17 cellular contexts compared by ENCODE assay signal in genomic region chr1:25989440-25989839, GRCh38. TPM values are rescaled to one million over a fixed set of nuclear protein-coding genes. Genes with fewer than 3 reads are reported as not detected.
A peak's percentile ranks its signal among the peaks of the same experiment; 100 is the strongest.
DNase-seq lines count a peak whose midpoint lies in the region; ATAC-seq and TF ChIP-seq lines count a peak whose summit lies in the region.
"Had no signal": no experiment of that assay in that cellular context is flagged by ENCODE, and none has a peak within 500 bp of the region (broad histone marks: within the 10 kb centered on the region; RNA-seq: fewer than 3 reads in every experiment).

No MANE protein-coding gene starts in this region.

- TF ChIP-seq CTCF in HEK293 (tag by site-specific recombination; IDR thresholded peaks at IDR 0.05) (no peak), psoas muscle (IDR thresholded peaks at IDR 0.05) (no peak)

- H3K36me3 ChIP-seq in HEK293 (ENCODE audit: control insufficient read depth in 2 of 2, insufficient read depth in 1 of 2, low read length in 2 of 2) (peaks cover 0 to 28% of the 10 kb centered on the region in 2 experiments; a peak in 2 of 3 replicates), psoas muscle (ENCODE audit: insufficient read depth in 1 of 2, low read depth in 1 of 2) (peaks cover 4 to 14% of the 10 kb centered on the region in 2 donors)

- no peaks in the 10 kb centered on the region for H3K4me1 ChIP-seq in HEK293 (ENCODE audit: control insufficient read depth, insufficient read depth, low read length)
- peaks cover 56% of the 10 kb centered on the region for H3K4me1 ChIP-seq in psoas muscle

- 77 to 88% (median 81%) methylated on average over 7 of the region's 7 CpGs for WGBS in psoas muscle, 3 donors

- peaks cover 26% of the 10 kb centered on the region for H3K36me3 Mint-ChIP-seq in activated CD4-positive, alpha-beta T cell treated with anti-CD3 and anti-CD28 coated beads, Interleukin-2, amount 10 ng/mL, durations not matched to agents 7 days and 5 days (ENCODE audit: low read depth)
- peaks cover 8% of the 10 kb centered on the region for H3K36me3 Mint-ChIP-seq in activated naive CD8-positive, alpha-beta T cell treated with anti-CD3 and anti-CD28 coated beads, Interleukin-2, amount 50 U/mL, for 24 hours (ENCODE audit: low read depth)

- POLR2A ChIA-PET in activated CD4-positive, alpha-beta T cell treated with anti-CD3 and anti-CD28 coated beads, Interleukin-2, amount 10 ng/mL, durations not matched to agents 7 days and 5 days (lab: Charles Lee), result interaction anchor here (0.6 kb wide), 1 partner anchor 431 kb away, joined by 4 read pairs; no protein-coding TSS in a partner anchor
- POLR2A ChIA-PET in HEK293 (lab: Yijun Ruan, JAX), result interaction anchor here (2.6 kb wide), 1 partner anchor 8 kb away, joined by 8 read pairs; the partner anchor contains the start of gene PAFAH2

- DNase-seq in activated CD4-positive, alpha-beta T cell treated with anti-CD3 and anti-CD28 coated beads, Interleukin-2, amount 10 ng/mL, durations not matched to agents 7 days and 5 days, result no peak
- DNase-seq in activated CD4-positive, alpha-beta T cell treated with anti-CD3 and anti-CD28 coated beads, Interleukin-2, amount 50 U/mL, for 1 hour, result no peak
- no peak for DNase-seq in activated naive CD8-positive, alpha-beta T cell treated with anti-CD3 and anti-CD28 coated beads, Interleukin-2, amount 50 U/mL, for 24 hours
- DNase-seq in psoas muscle, result no peak
- DNase-seq: activated CD4-positive, CD25-positive, alpha-beta regulatory T cell; cortex of kidney; GDM1; Karpas-422; left lung; NCI-H2227 treated with DMSO at 0.1 percent for 48 hours had no signal

- CTCF ChIA-PET in activated CD4-positive, alpha-beta T cell treated with anti-CD3 and anti-CD28 coated beads, Interleukin-2, amount 10 ng/mL, durations not matched to agents 7 days and 5 days (lab: Charles Lee), result interaction anchor here (0.6 to 6.8 kb wide), 5 partner anchors 8 to 97 kb away, joined by 3 to 41 read pairs (median 4); partner anchors contain the start of gene PAFAH2
- CTCF ChIA-PET in HEK293 (lab: Yijun Ruan, JAX), result interaction anchor here (3.7 kb wide), 1 partner anchor 8 kb away, joined by 12 read pairs; the partner anchor contains the start of gene PAFAH2

- H3K4me1 Mint-ChIP-seq in activated CD4-positive, alpha-beta T cell treated with anti-CD3 and anti-CD28 coated beads, Interleukin-2, amount 10 ng/mL, durations not matched to agents 7 days and 5 days, result peaks cover 66% of the 10 kb centered on the region
- peaks cover 50% of the 10 kb centered on the region for H3K4me1 Mint-ChIP-seq in activated naive CD8-positive, alpha-beta T cell treated with anti-CD3 and anti-CD28 coated beads, Interleukin-2, amount 50 U/mL, for 24 hours

- H3K27ac Mint-ChIP-seq in activated CD4-positive, alpha-beta T cell treated with anti-CD3 and anti-CD28 coated beads, Interleukin-2, amount 10 ng/mL, durations not matched to agents 7 days and 5 days, result peak overlapping the region; percentile 84
- H3K27ac Mint-ChIP-seq in activated naive CD8-positive, alpha-beta T cell treated with anti-CD3 and anti-CD28 coated beads, Interleukin-2, amount 50 U/mL, for 24 hours, result no peak overlapping the region

- H3K4me3 ChIP-seq in HEK293 (ENCODE audit: low read depth, low read length), result no peak overlapping the region
- H3K4me3 ChIP-seq in psoas muscle, result no peak overlapping the region
- H3K4me3 ChIP-seq: left lung had no signal

- H3K27me3 Mint-ChIP-seq in activated CD4-positive, alpha-beta T cell treated with anti-CD3 and anti-CD28 coated beads, Interleukin-2, amount 10 ng/mL, durations not matched to agents 7 days and 5 days, result no peaks in the 10 kb centered on the region
- no peaks in the 10 kb centered on the region for H3K27me3 Mint-ChIP-seq in activated naive CD8-positive, alpha-beta T cell treated with anti-CD3 and anti-CD28 coated beads, Interleukin-2, amount 50 U/mL, for 24 hours

- peak overlapping the region; percentile 82 for H3K4me3 Mint-ChIP-seq in activated CD4-positive, alpha-beta T cell treated with anti-CD3 and anti-CD28 coated beads, Interleukin-2, amount 10 ng/mL, durations not matched to agents 7 days and 5 days
- H3K4me3 Mint-ChIP-seq in activated naive CD8-positive, alpha-beta T cell treated with anti-CD3 and anti-CD28 coated beads, Interleukin-2, amount 50 U/mL, for 24 hours, result peak overlapping the region; percentile 76

- no peaks in the 10 kb centered on the region for H3K9me3 Mint-ChIP-seq in activated CD4-positive, alpha-beta T cell treated with anti-CD3 and anti-CD28 coated beads, Interleukin-2, amount 10 ng/mL, durations not matched to agents 7 days and 5 days
- no peaks in the 10 kb centered on the region for H3K9me3 Mint-ChIP-seq in activated naive CD8-positive, alpha-beta T cell treated with anti-CD3 and anti-CD28 coated beads, Interleukin-2, amount 50 U/mL, for 24 hours

- ATAC-seq in activated naive CD8-positive, alpha-beta T cell treated with anti-CD3 and anti-CD28 coated beads, Interleukin-2, amount 50 U/mL, for 24 hours, result no peak
- ATAC-seq in psoas muscle, result peak in 3 of 4 donors; percentile 48 to 60 (median 50)
- ATAC-seq in GM19351 (IDR thresholded peaks at IDR 0.05; ENCODE audit: unreplicated experiment), result no peak
- no peak for ATAC-seq in GM19035 (IDR thresholded peaks at IDR 0.05; ENCODE audit: unreplicated experiment)
- ATAC-seq in HG02588 (IDR thresholded peaks at IDR 0.05; ENCODE audit: unreplicated experiment), result no peak

- H3K27me3 ChIP-seq in psoas muscle (ENCODE audit: insufficient read depth in 3 of 3, low read length in 2 of 3), result no peaks in the 10 kb centered on the region
- H3K27me3 ChIP-seq: left lung had no signal

- intact Hi-C loops in psoas muscle (cut with DNase I), result no loop called here

- no peaks in the 10 kb centered on the region for H3K9me3 ChIP-seq in HEK293 (ENCODE audit: control insufficient read depth, insufficient read depth, low read depth, low read length)
- H3K9me3 ChIP-seq in psoas muscle, result no peaks in the 10 kb centered on the region
- H3K9me3 ChIP-seq: left lung had no signal

- H3K27ac ChIP-seq in HEK293 (ENCODE audit: extremely low read depth, low read depth, low read length), result no peak overlapping the region
- peak overlapping the region; percentile 76 for H3K27ac ChIP-seq in psoas muscle
- H3K27ac ChIP-seq: epithelial cell of prostate, left lung had no signal

TF ChIP-seq in HEK293, 187 proteins besides CTCF, POLR2A, EP300 and RAD21:
- peak; percentile 18; the same call in 1 of the 2 replicates for TF ChIP-seq ZIC2 (tag by site-specific recombination; IDR thresholded peaks at IDR 0.05)
- TF ChIP-seq, protein P1, sequence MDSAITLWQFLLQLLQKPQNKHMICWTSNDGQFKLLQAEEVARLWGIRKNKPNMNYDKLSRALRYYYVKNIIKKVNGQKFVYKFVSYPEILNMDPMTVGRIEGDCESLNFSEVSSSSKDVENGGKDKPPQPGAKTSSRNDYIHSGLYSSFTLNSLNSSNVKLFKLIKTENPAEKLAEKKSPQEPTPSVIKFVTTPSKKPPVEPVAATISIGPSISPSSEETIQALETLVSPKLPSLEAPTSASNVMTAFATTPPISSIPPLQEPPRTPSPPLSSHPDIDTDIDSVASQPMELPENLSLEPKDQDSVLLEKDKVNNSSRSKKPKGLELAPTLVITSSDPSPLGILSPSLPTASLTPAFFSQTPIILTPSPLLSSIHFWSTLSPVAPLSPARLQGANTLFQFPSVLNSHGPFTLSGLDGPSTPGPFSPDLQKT (IDR thresholded peaks at IDR 0.05; ENCODE audit: borderline replicate concordance, low read depth, low read length), result no peak

RNA-seq across cellular contexts. Expression of gene PAFAH2, which starts 8.4 kb away (rescaled TPM):
- 10 to 100 TPM; 10.1 to 11.9 TPM for total RNA-seq in activated CD4-positive, alpha-beta T cell treated with anti-CD3 and anti-CD28 coated beads, Interleukin-2, amount 10 ng/mL, durations not matched to agents 7 days and 5 days
- total RNA-seq in psoas muscle, result 10 to 100 TPM in 3 of 4 donors, 1 to 10 TPM in 1; 5.5 to 15.8 (median 13.3) TPM
- polyA plus RNA-seq in psoas muscle, result 10 to 100 TPM in 1 of 3 donors, 1 to 10 TPM in 2; 5.1 to 30.1 (median 8.8) TPM

RNA-seq across cellular contexts. Expression of gene EXTL1, which starts 32.1 kb away (rescaled TPM):
- total RNA-seq in activated CD4-positive, alpha-beta T cell treated with anti-CD3 and anti-CD28 coated beads, Interleukin-2, amount 10 ng/mL, durations not matched to agents 7 days and 5 days, result not detected
- 1 to 10 TPM in 3 of 4 donors, under 1 TPM in 1; 0.39 to 4.6 (median 2.1) TPM for total RNA-seq in psoas muscle
- 1 to 10 TPM in 1 of 3 donors, under 1 TPM in 2; 0.61 to 1.1 (median 0.90) TPM for polyA plus RNA-seq in psoas muscle

RNA-seq across cellular contexts. Expression of gene SLC30A2, which starts 56.5 kb away (rescaled TPM):
- total RNA-seq in activated CD4-positive, alpha-beta T cell treated with anti-CD3 and anti-CD28 coated beads, Interleukin-2, amount 10 ng/mL, durations not matched to agents 7 days and 5 days, result not detected
- 1 to 10 TPM in 3 of 4 donors, under 1 TPM in 1; 0.32 to 7.8 (median 4.2) TPM for total RNA-seq in psoas muscle
- 1 to 10 TPM in 1 of 3 donors, under 1 TPM in 2; 0.21 to 1.2 (median 0.70) TPM for polyA plus RNA-seq in psoas muscle
- total RNA-seq: frontal cortex, posterior vena cava had no signal

Comparison
In these comparisons a context has a peak if more than half of its experiments do, and no peak if none do; other contexts are left out.
1. ATAC-seq: peak in psoas muscle (3 of 4); none in activated naive CD8-positive, alpha-beta T cell treated with anti-CD3 and anti-CD28 coated beads, Interleukin-2, amount 50 U/mL, for 24 hours (single experiment), GM19351 (single experiment), GM19035 (single experiment) and HG02588 (single experiment).